Comparison of ENCODE assay signal across 1 cellular context in the genomic region with DNA sequence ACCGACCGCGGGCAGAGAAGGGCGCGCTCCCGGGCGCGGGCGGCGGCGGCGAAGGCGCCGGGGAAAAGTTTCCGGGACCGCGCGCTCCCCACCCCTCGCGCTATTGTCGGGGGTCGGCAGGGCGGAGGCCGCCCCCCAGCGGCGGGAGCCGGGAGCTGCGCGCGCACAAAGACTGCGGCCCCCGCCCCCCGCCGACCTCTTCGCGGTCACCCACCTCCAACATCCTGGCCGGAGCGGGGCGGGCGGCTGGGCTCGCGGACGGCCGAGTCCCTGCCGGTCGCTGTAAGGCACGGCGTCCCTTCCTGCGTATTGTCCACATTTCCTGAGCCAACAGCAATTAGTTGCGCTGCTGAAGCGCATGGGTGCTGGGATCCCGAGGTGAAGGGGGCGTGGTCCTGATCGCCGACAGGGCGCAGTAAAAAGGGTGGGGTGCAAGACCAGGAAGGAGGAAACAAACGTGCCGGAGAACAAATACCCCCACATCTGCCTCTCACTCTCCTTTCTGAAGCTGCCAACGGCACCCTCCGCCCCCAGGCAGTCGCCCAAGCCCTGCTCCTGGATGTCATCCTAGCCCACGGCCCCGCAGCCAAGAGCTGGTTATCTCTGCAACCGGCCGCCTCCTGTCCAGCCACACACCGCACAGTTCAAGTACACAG.
TF ChIP-seq lines count a peak whose summit lies in the region.

A gene with protein sequence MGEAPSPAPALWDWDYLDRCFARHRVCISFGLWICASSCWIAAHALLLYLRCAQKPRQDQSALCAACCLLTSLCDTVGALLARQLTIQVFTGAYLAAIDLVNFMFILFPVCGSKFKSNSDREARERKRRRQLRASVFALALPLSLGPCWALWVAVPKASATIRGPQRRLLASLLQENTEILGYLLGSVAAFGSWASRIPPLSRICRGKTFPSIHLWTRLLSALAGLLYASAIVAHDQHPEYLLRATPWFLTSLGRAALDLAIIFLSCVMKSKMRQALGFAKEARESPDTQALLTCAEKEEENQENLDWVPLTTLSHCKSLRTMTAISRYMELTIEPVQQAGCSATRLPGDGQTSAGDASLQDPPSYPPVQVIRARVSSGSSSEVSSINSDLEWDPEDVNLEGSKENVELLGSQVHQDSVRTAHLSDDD (minus strand): TSS at position 71 of the 656 bp plus-strand sequence. CDS start 204 bp downstream, outside the sequence.

TF ChIP-seq in K562, 482 proteins besides CTCF, POLR2A, EP300 and RAD21 (continued from another document and continues in another):
- 0 out of 2 replicates have a peak, but pooled peaks have one; percentile 50 for TF ChIP-seq CHD2 (IDR thresholded peaks at IDR 0.05; ENCODE audit: low read depth, low read length)
- TF ChIP-seq ZBTB11 (CRISPR knock-in tag; IDR thresholded peaks at IDR 0.05): peak; percentile 31 to 95 (median 57); a peak in 4 of 6 replicates
- TF ChIP-seq ZBTB8A (IDR thresholded peaks at IDR 0.05; ENCODE audit: partially characterized antibody): no peak
- no peak for TF ChIP-seq ZC3H11A (IDR thresholded peaks at IDR 0.05; ENCODE audit: low read depth, low read length)
- peak; percentile 57; the same call in 1 of the 2 replicates for TF ChIP-seq ETV5 (CRISPR knock-in tag; IDR thresholded peaks at IDR 0.05; ENCODE audit: low read depth)
- peak; percentile 80 for TF ChIP-seq SMAD4 (CRISPR knock-in tag; conservative IDR thresholded peaks at IDR 0.05)
- TF ChIP-seq, protein P1, sequence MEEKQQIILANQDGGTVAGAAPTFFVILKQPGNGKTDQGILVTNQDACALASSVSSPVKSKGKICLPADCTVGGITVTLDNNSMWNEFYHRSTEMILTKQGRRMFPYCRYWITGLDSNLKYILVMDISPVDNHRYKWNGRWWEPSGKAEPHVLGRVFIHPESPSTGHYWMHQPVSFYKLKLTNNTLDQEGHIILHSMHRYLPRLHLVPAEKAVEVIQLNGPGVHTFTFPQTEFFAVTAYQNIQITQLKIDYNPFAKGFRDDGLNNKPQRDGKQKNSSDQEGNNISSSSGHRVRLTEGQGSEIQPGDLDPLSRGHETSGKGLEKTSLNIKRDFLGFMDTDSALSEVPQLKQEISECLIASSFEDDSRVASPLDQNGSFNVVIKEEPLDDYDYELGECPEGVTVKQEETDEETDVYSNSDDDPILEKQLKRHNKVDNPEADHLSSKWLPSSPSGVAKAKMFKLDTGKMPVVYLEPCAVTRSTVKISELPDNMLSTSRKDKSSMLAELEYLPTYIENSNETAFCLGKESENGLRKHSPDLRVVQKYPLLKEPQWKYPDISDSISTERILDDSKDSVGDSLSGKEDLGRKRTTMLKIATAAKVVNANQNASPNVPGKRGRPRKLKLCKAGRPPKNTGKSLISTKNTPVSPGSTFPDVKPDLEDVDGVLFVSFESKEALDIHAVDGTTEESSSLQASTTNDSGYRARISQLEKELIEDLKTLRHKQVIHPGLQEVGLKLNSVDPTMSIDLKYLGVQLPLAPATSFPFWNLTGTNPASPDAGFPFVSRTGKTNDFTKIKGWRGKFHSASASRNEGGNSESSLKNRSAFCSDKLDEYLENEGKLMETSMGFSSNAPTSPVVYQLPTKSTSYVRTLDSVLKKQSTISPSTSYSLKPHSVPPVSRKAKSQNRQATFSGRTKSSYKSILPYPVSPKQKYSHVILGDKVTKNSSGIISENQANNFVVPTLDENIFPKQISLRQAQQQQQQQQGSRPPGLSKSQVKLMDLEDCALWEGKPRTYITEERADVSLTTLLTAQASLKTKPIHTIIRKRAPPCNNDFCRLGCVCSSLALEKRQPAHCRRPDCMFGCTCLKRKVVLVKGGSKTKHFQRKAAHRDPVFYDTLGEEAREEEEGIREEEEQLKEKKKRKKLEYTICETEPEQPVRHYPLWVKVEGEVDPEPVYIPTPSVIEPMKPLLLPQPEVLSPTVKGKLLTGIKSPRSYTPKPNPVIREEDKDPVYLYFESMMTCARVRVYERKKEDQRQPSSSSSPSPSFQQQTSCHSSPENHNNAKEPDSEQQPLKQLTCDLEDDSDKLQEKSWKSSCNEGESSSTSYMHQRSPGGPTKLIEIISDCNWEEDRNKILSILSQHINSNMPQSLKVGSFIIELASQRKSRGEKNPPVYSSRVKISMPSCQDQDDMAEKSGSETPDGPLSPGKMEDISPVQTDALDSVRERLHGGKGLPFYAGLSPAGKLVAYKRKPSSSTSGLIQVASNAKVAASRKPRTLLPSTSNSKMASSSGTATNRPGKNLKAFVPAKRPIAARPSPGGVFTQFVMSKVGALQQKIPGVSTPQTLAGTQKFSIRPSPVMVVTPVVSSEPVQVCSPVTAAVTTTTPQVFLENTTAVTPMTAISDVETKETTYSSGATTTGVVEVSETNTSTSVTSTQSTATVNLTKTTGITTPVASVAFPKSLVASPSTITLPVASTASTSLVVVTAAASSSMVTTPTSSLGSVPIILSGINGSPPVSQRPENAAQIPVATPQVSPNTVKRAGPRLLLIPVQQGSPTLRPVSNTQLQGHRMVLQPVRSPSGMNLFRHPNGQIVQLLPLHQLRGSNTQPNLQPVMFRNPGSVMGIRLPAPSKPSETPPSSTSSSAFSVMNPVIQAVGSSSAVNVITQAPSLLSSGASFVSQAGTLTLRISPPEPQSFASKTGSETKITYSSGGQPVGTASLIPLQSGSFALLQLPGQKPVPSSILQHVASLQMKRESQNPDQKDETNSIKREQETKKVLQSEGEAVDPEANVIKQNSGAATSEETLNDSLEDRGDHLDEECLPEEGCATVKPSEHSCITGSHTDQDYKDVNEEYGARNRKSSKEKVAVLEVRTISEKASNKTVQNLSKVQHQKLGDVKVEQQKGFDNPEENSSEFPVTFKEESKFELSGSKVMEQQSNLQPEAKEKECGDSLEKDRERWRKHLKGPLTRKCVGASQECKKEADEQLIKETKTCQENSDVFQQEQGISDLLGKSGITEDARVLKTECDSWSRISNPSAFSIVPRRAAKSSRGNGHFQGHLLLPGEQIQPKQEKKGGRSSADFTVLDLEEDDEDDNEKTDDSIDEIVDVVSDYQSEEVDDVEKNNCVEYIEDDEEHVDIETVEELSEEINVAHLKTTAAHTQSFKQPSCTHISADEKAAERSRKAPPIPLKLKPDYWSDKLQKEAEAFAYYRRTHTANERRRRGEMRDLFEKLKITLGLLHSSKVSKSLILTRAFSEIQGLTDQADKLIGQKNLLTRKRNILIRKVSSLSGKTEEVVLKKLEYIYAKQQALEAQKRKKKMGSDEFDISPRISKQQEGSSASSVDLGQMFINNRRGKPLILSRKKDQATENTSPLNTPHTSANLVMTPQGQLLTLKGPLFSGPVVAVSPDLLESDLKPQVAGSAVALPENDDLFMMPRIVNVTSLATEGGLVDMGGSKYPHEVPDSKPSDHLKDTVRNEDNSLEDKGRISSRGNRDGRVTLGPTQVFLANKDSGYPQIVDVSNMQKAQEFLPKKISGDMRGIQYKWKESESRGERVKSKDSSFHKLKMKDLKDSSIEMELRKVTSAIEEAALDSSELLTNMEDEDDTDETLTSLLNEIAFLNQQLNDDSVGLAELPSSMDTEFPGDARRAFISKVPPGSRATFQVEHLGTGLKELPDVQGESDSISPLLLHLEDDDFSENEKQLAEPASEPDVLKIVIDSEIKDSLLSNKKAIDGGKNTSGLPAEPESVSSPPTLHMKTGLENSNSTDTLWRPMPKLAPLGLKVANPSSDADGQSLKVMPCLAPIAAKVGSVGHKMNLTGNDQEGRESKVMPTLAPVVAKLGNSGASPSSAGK (IDR thresholded peaks at IDR 0.05): peak; percentile 43; the same call in 1 of the 2 replicates
- peak; percentile 67 for TF ChIP-seq REST (CRISPR knock-in tag; IDR thresholded peaks at IDR 0.05; ENCODE audit: low read depth)
- TF ChIP-seq L3MBTL2 (IDR thresholded peaks at IDR 0.05): peak; percentile 84
- TF ChIP-seq BHLHE40 (IDR thresholded peaks at IDR 0.05; ENCODE audit: low read length): peak; percentile 58
- peak; percentile 51 for TF ChIP-seq RBM25 (IDR thresholded peaks at IDR 0.05; ENCODE audit: low read depth, low read length, severe bottlenecking)
- TF ChIP-seq ZFP36 (IDR thresholded peaks at IDR 0.05; ENCODE audit: low read depth, low read length, partially characterized antibody): peak; percentile 37
- TF ChIP-seq, protein P2, sequence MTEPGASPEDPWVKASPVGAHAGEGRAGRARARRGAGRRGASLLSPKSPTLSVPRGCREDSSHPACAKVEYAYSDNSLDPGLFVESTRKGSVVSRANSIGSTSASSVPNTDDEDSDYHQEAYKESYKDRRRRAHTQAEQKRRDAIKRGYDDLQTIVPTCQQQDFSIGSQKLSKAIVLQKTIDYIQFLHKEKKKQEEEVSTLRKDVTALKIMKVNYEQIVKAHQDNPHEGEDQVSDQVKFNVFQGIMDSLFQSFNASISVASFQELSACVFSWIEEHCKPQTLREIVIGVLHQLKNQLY (CRISPR knock-in tag; conservative IDR thresholded peaks at IDR 0.05): no peak
- peak; percentile 45; the same call in 1 of the 2 replicates for TF ChIP-seq EGR1 (conservative IDR thresholded peaks at IDR 0.05)
- TF ChIP-seq UBTF (IDR thresholded peaks at IDR 0.05; ENCODE audit: borderline replicate concordance in 1 of 2, low read depth in 2 of 2, low read length in 2 of 2): peak; percentile 18 to 80; a peak in 1 of 4 replicates
- TF ChIP-seq CBFA2T3 (IDR thresholded peaks at IDR 0.05): peak; percentile 32
- peak; percentile 51; the same call in 1 of the 2 replicates for TF ChIP-seq TCF7 (IDR thresholded peaks at IDR 0.05; ENCODE audit: borderline replicate concordance)
- 0 out of 2 replicates have a peak, but pooled peaks have one; percentile 51 for TF ChIP-seq ZNF197 (CRISPR knock-in tag; IDR thresholded peaks at IDR 0.05; ENCODE audit: low read depth)
- TF ChIP-seq CBFB (CRISPR knock-in tag; IDR thresholded peaks at IDR 0.05): peak; percentile 74; the same call in 1 of the 2 replicates
- TF ChIP-seq, protein P3, sequence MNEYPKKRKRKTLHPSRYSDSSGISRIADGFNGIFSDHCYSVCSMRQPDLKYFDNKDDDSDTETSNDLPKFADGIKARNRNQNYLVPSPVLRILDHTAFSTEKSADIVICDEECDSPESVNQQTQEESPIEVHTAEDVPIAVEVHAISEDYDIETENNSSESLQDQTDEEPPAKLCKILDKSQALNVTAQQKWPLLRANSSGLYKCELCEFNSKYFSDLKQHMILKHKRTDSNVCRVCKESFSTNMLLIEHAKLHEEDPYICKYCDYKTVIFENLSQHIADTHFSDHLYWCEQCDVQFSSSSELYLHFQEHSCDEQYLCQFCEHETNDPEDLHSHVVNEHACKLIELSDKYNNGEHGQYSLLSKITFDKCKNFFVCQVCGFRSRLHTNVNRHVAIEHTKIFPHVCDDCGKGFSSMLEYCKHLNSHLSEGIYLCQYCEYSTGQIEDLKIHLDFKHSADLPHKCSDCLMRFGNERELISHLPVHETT (CRISPR knock-in tag; conservative IDR thresholded peaks at IDR 0.05 in 1 of 2, IDR thresholded peaks at IDR 0.05 in 1 of 2): peak in 1 of 2 experiments; percentile 90; a peak in 2 of 4 replicates
